Comparison of ENCODE assay signal across 12 cellular contexts in genomic region chr5:95843733-95844223, GRCh38. TPM values are rescaled to one million over a fixed set of nuclear protein-coding genes. Genes with fewer than 3 reads are reported as not detected.
DNase-seq lines count a peak whose midpoint lies in the region; ATAC-seq and TF ChIP-seq lines count a peak whose summit lies in the region.
"Had no signal": no experiment of that assay in that cellular context is flagged by ENCODE, and none has a peak within 500 bp of the region (broad histone marks: within the 10 kb centered on the region; RNA-seq: fewer than 3 reads in every experiment).

No MANE protein-coding gene starts in this region.

- H4K20me1 ChIP-seq in KMS-11 (ENCODE audit: insufficient read depth), result no peaks in the 10 kb centered on the region

- TF ChIP-seq POLR2A in prostate gland (IDR thresholded peaks at IDR 0.05), result no peak

- H3K27me3 Mint-ChIP-seq in CD4-positive, alpha-beta T cell, result no peaks in the 10 kb centered on the region

- no peaks in the 10 kb centered on the region for H3K9me3 Mint-ChIP-seq in CD4-positive, alpha-beta T cell

- no peak for DNase-seq in CD4-positive, alpha-beta T cell
- no peak for DNase-seq in epithelial cell of prostate (ENCODE audit: low read depth, low spot score)
- DNase-seq in prostate gland (ENCODE audit: low spot score), result peak; percentile 75
- no peak for DNase-seq in 8988T
- no peak for DNase-seq in amniotic stem cell (lab: John Stamatoyannopoulos, UW)
- DNase-seq in activated CD4-positive, alpha-beta T cell treated with anti-CD3 and anti-CD28 coated beads for 48 hours, result no peak
- DNase-seq: glutamatergic neuron, NCI-H1048 had no signal

- no peak for ATAC-seq in CD4-positive, alpha-beta T cell (ENCODE audit: poor library complexity)
- no peak for ATAC-seq in GM19455 (IDR thresholded peaks at IDR 0.05; ENCODE audit: unreplicated experiment)
- ATAC-seq: Panc1 had no signal

- H3K9ac ChIP-seq in KMS-11, result no peak overlapping the region

- TF ChIP-seq CTCF in CD4-positive, alpha-beta T cell (IDR thresholded peaks at IDR 0.05), result no peak
- TF ChIP-seq CTCF in KMS-11 (conservative IDR thresholded peaks at IDR 0.05; ENCODE audit: low read depth, low read length) (no peak), prostate gland (IDR thresholded peaks at IDR 0.05) (no peak)

- WGBS in prostate gland, result 49% methylated on average over 3 of the region's 3 CpGs

- CTCF ChIA-PET in CD4-positive, alpha-beta T cell (lab: Charles Lee), result interaction anchor here (0.6 to 8.4 kb wide), 5 partner anchors 9 to 1026 kb away, joined by 3 to 79 read pairs (median 4); partner anchors contain the start of gene GLRX

- no peak overlapping the region for H3K4me3 Mint-ChIP-seq in CD4-positive, alpha-beta T cell

- intact Hi-C loops in CD4-positive, alpha-beta T cell (cut with DNase I, micrococcal nuclease), result loop anchor here (1.0 to 10.0 kb wide), 5 partner anchors 36 to 1341 kb away; partner anchors contain the start of genes ARSK (in 2 of the 2), SKIC3 (in 2 of the 2) and RIOK2 (in 1 of the 2)
- intact Hi-C loops in prostate gland (cut with DNase I), result loop anchor here (5.0 to 10.0 kb wide), 2 partner anchors 176 to 289 kb away; partner anchors contain the start of genes ARSK and SKIC3

- POLR2A ChIA-PET in CD4-positive, alpha-beta T cell (lab: Charles Lee), result interaction anchor here (0.6 to 2.3 kb wide), 8 partner anchors 9 to 199 kb away, joined by 3 to 14 read pairs (median 4); partner anchors contain the start of genes ELL2, GLRX, RFESD and RHOBTB3

- H3K4me3 ChIP-seq in KMS-11 (IDR thresholded peaks at IDR 0.05; ENCODE audit: insufficient read depth, low read depth, low read length) (no peak overlapping the region), prostate gland (no peak overlapping the region)

- H3K27ac Mint-ChIP-seq in CD4-positive, alpha-beta T cell, result peak overlapping the region; percentile 75

- no peaks in the 10 kb centered on the region for H3K36me3 Mint-ChIP-seq in CD4-positive, alpha-beta T cell (ENCODE audit: low read depth)

- peaks cover 3% of the 10 kb centered on the region for H3K27me3 ChIP-seq in CD4-positive, alpha-beta T cell (ENCODE audit: control insufficient read depth, insufficient read depth, low read length)
- H3K27me3 ChIP-seq in KMS-11 (ENCODE audit: insufficient read depth, low read depth) (no peaks in the 10 kb centered on the region), prostate gland (replicated peaks; ENCODE audit: insufficient read depth) (no peaks in the 10 kb centered on the region)
- H3K27me3 ChIP-seq: brain microvascular endothelial cell had no signal

- no peaks in the 10 kb centered on the region for H3K9me3 ChIP-seq in CD4-positive, alpha-beta T cell (ENCODE audit: control insufficient read depth, low read length)
- no peaks in the 10 kb centered on the region for H3K9me3 ChIP-seq in prostate gland

- H3K79me2 ChIP-seq in KMS-11 (ENCODE audit: insufficient read depth, low read depth), result no peaks in the 10 kb centered on the region

- H3K4me1 ChIP-seq in KMS-11 (ENCODE audit: low read depth, poor library complexity, severe bottlenecking) (peaks cover 20% of the 10 kb centered on the region), prostate gland (replicated peaks) (peaks cover 5% of the 10 kb centered on the region)

- H3K27ac ChIP-seq in CD4-positive, alpha-beta T cell (ENCODE audit: low read depth, low read length), result no peak overlapping the region
- H3K27ac ChIP-seq in KMS-11 (no peak overlapping the region), epithelial cell of prostate (peak overlapping the region; percentile 84), prostate gland (peak overlapping the region; percentile 77 to 79)

- peaks cover 15% of the 10 kb centered on the region for H3K4me1 Mint-ChIP-seq in CD4-positive, alpha-beta T cell (ENCODE audit: low read depth)

- no peaks in the 10 kb centered on the region for H3K36me3 ChIP-seq in KMS-11 (ENCODE audit: insufficient read depth)
- H3K36me3 ChIP-seq in prostate gland, result no peaks in the 10 kb centered on the region
- H3K36me3 ChIP-seq: brain microvascular endothelial cell had no signal

- H2AFZ ChIP-seq in KMS-11 (ENCODE audit: low read depth), result no peak overlapping the region

- H3K4me2 ChIP-seq in KMS-11, result peak overlapping the region; percentile 53; the same call in 1 of the 2 replicates

RNA-seq across cellular contexts. Expression of gene GLRX, which starts 21.3 kb away (rescaled TPM):
- 10 to 100 TPM; 16.9 to 18.7 TPM for total RNA-seq in CD4-positive, alpha-beta T cell
- 10 to 100 TPM; 16.6 to 34.8 TPM for total RNA-seq in prostate gland

Comparison
In these comparisons a context has a peak if more than half of its experiments do, and no peak if none do; other contexts are left out.
1. H3K27ac ChIP-seq: peak in epithelial cell of prostate (single experiment) and prostate gland (2 of 2); none in CD4-positive, alpha-beta T cell (single experiment) and KMS-11 (single experiment).